ENCODE assay signal across 2 cellular contexts in the genomic region with DNA sequence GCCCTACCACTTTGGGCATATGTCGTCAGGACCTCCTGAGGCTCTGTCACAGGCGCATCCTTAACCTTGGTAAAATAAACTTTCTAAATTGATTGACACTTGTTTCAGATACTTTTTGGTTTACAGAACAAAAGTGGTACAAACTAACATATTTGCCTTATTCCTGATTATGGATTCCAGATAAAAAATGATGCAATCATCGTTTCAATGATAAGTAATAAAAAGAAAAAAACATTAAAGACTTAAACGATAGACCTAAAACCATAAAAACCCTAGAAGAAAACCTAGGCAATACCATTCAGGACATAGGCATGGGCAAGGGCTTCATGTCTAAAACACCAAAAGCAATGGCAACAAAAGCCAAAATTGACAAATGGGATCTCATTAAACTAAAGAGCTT. TPM values are rescaled to one million over a fixed set of nuclear protein-coding genes. Genes with fewer than 3 reads are reported as not detected.
"Had no signal": no experiment of that assay in that cellular context is flagged by ENCODE, and none has a peak within 500 bp of the region (broad histone marks: within the 10 kb centered on the region; RNA-seq: fewer than 3 reads in every experiment).

No MANE protein-coding gene starts in this region.

RNA-seq across cellular contexts. Expression of gene CRISP2, which starts 10.6 kb away (rescaled TPM):
- total RNA-seq: G401, GM12878 had no signal
- polyA plus RNA-seq: GM12878 had no signal

RNA-seq across cellular contexts. Expression of gene CRISP3, which starts 20.3 kb away (rescaled TPM):
- total RNA-seq: G401, GM12878 had no signal
- polyA plus RNA-seq: GM12878 had no signal
